ENCODE assay signal across 8 cellular contexts in the genomic region with DNA sequence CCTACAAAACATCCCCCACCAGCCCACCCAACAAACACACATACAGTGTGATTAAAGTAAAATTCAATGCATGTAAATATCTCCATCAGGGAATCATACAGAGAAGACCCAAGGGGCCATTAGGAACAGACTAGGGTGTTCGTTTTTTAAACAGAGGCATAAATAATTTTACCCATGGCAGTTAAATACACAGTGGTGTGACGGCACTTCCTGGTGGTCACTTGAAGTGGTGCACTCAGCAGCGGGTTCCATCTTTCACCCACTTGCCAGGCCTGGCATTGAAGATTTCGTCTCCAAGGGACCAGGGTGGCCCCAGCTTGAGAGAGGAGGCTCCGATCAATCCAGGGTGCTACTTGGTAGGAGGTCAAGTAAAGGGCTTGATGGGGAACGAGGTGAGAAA. TPM values are rescaled to one million over a fixed set of nuclear protein-coding genes. Genes with fewer than 3 reads are reported as not detected.
"Had no signal": no experiment of that assay in that cellular context is flagged by ENCODE, and none has a peak within 500 bp of the region (broad histone marks: within the 10 kb centered on the region; RNA-seq: fewer than 3 reads in every experiment).

No MANE protein-coding gene starts in this region.

RNA-seq across cellular contexts. Expression of a gene that starts 20.5 kb away (rescaled TPM):
- total RNA-seq: activated B cell treated with CpG ODN at 0.5 μM for 24 hours; cardiac septum; lung microvascular endothelial cell; naive thymus-derived CD8-positive, alpha-beta T cell; renal cortical epithelial cell; skeletal muscle tissue; thyroid gland had no signal
- polyA plus RNA-seq: heart right ventricle; naive thymus-derived CD8-positive, alpha-beta T cell had no signal
